1 cellular context compared by ENCODE assay signal in genomic region chr7:26864309-26865093, GRCh38.
TF ChIP-seq lines count a peak whose summit lies in the region.

TSS of gene SKAP2 (minus strand) at chr7:26864590. CDS start at chr7:26864429, 161 bp downstream.

TF ChIP-seq in HCT116, 20 proteins besides CTCF, POLR2A, EP300 and RAD21 (continued from another document):
- TF ChIP-seq ZBTB33 (IDR thresholded peaks at IDR 0.05; ENCODE audit: extremely low read depth, insufficient replicate concordance, low read length) (no peak), EZH2 (IDR thresholded peaks at IDR 0.05) (no peak), POLR2AphosphoS5 (IDR thresholded peaks at IDR 0.05; ENCODE audit: low read depth, low read length) (peak; percentile 93), SP1 (IDR thresholded peaks at IDR 0.05; ENCODE audit: low read depth) (peak; percentile 44)
